1 cellular context compared by ENCODE assay signal in genomic region chr11:497565-498296, GRCh38.
A peak's percentile ranks its signal among the peaks of the same experiment; 100 is the strongest.
TF ChIP-seq lines count a peak whose summit lies in the region.

No MANE protein-coding gene starts in this region.

TF ChIP-seq in GM12878, 131 proteins besides CTCF, POLR2A, EP300 and RAD21:
- TF ChIP-seq TCF3 (IDR thresholded peaks at IDR 0.05; ENCODE audit: borderline replicate concordance, insufficient read depth, low read depth, low read length): peak; percentile 43; the same call in 1 of the 2 replicates
- no peak for TF ChIP-seq STAT3 (IDR thresholded peaks at IDR 0.05; ENCODE audit: low read depth, low read length)
- 0 out of 2 replicates have a peak, but pooled peaks have one; percentile 41 for TF ChIP-seq TARDBP (IDR thresholded peaks at IDR 0.05; ENCODE audit: borderline replicate concordance)
- TF ChIP-seq, protein P1, sequence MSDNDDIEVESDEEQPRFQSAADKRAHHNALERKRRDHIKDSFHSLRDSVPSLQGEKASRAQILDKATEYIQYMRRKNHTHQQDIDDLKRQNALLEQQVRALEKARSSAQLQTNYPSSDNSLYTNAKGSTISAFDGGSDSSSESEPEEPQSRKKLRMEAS (IDR thresholded peaks at IDR 0.05; ENCODE audit: low read depth, low read length): no peak
- no peak for TF ChIP-seq EZH2 (IDR thresholded peaks at IDR 0.05; ENCODE audit: borderline replicate concordance, control insufficient read depth, low read depth, low read length)
- TF ChIP-seq MEF2A (IDR thresholded peaks at IDR 0.05; ENCODE audit: insufficient read depth, low read depth, low read length): no peak
- TF ChIP-seq, protein P2, sequence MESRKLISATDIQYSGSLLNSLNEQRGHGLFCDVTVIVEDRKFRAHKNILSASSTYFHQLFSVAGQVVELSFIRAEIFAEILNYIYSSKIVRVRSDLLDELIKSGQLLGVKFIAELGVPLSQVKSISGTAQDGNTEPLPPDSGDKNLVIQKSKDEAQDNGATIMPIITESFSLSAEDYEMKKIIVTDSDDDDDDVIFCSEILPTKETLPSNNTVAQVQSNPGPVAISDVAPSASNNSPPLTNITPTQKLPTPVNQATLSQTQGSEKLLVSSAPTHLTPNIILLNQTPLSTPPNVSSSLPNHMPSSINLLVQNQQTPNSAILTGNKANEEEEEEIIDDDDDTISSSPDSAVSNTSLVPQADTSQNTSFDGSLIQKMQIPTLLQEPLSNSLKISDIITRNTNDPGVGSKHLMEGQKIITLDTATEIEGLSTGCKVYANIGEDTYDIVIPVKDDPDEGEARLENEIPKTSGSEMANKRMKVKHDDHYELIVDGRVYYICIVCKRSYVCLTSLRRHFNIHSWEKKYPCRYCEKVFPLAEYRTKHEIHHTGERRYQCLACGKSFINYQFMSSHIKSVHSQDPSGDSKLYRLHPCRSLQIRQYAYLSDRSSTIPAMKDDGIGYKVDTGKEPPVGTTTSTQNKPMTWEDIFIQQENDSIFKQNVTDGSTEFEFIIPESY (IDR thresholded peaks at IDR 0.05): no peak
- no peak for TF ChIP-seq CBX5 (IDR thresholded peaks at IDR 0.05; ENCODE audit: low read depth)
